ENCODE assay signal across 1 cellular context in the genomic region with DNA sequence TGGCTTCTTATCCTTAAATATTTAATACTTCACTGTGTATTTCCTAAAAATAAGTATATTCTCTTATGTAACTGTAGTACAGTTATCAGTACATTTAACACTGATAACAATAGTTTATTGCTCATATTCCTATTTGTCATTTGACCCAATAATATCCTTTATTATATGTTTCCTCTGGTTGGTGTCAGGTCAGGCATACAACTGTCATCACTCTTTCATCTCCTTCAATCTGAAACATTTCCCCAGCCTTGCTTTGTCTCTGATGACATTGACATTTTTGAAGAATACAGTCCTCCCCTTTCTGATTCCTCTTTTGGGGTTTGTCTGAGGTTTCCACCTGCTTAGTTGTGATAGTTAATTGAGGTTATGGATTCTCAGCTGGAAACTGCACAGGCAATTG.
TF ChIP-seq lines count a peak whose summit lies in the region.

No MANE protein-coding gene starts in this region.

TF ChIP-seq in WTC11, 78 proteins besides CTCF, POLR2A, EP300 and RAD21 (continued from another document):
- TF ChIP-seq, protein P1, sequence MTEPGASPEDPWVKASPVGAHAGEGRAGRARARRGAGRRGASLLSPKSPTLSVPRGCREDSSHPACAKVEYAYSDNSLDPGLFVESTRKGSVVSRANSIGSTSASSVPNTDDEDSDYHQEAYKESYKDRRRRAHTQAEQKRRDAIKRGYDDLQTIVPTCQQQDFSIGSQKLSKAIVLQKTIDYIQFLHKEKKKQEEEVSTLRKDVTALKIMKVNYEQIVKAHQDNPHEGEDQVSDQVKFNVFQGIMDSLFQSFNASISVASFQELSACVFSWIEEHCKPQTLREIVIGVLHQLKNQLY (CRISPR knock-in tag; IDR thresholded peaks at IDR 0.05): no peak
